ENCODE assay signal across 9 cellular contexts in the genomic region with DNA sequence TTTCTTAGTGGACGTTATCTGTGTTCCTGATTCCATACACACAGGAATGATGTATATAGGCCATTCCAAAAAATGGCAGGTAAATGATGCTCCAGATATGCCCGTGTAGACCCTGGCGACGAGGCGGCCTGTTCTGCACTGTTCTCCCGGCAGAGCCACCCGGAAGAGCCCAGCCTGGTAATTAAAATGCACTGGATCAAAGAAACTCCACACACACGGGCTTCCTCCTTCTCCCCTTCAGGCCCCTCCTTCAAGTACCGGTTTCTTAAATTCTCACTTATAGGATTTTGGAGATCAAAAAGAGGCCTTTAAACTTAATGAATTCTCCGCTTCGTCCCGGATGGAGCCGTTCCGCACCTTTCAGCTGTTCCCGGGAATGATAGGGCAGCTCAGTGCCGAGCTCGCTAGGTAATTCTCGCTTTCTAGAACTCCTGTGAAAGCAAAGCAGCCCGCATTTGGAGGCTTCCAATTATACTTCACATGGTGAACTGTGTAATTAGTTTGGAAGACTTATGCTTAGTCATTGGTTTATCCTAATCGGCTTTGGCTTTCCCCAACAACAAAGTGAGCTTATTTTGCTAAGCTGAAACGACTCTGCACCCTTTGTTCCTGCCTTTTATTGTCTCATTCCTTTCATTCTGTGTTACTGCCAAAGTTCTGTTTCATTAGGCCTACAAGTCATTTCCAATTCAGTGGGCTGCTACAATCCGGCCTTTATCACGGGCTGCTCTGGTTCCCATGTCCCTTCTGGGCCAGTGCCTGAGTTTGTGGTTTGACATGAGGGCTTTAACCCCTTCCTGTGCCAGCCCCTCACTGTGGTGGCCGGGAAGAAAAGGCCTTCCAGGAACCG.
DNase-seq lines count a peak whose midpoint lies in the region; ATAC-seq and TF ChIP-seq lines count a peak whose summit lies in the region.
"Had no signal": no experiment of that assay in that cellular context is flagged by ENCODE, and none has a peak within 500 bp of the region (broad histone marks: within the 10 kb centered on the region; RNA-seq: fewer than 3 reads in every experiment).

No MANE protein-coding gene starts in this region.

- H3K36me3 ChIP-seq in Karpas-422 (ENCODE audit: insufficient read depth, low read length) (peaks cover 18% of the 10 kb centered on the region; the same call in 1 of the 2 replicates), brain microvascular endothelial cell (replicated peaks) (no peaks in the 10 kb centered on the region), vagina (peaks cover 0 to 3% of the 10 kb centered on the region in 2 donors)
- peaks cover 0 to 23% (median 0%) of the 10 kb centered on the region in 3 experiments for H3K36me3 ChIP-seq in naive thymus-derived CD4-positive, alpha-beta T cell (ENCODE audit: control insufficient read depth in 2 of 3, insufficient read depth in 3 of 3, low read length in 3 of 3)
- H3K36me3 ChIP-seq in effector memory CD4-positive, alpha-beta T cell (ENCODE audit: control insufficient read depth, insufficient read depth, low read length) = peaks cover 8% of the 10 kb centered on the region

- peak overlapping the region in 7 of 10 donors; percentile 13 to 64 (median 46) for H3K4me3 Mint-ChIP-seq in naive thymus-derived CD4-positive, alpha-beta T cell
- H3K4me3 Mint-ChIP-seq: activated naive CD4-positive, alpha-beta T cell treated with anti-CD3 and anti-CD28 coated beads, Interleukin-2, amount 50 U/mL, for 24 hours had no signal

- intact Hi-C loops in naive thymus-derived CD4-positive, alpha-beta T cell (cut with micrococcal nuclease) = loop anchor here in 1 of 2 donors (5.0 kb wide), 1 partner anchor 149 kb away; the partner anchor contains the start of gene MSI2
- intact Hi-C loops in vagina (cut with DNase I) = no loop called here

- H3K27me3 Mint-ChIP-seq in naive thymus-derived CD4-positive, alpha-beta T cell = no peaks in the 10 kb centered on the region
- H3K27me3 Mint-ChIP-seq: activated naive CD4-positive, alpha-beta T cell treated with anti-CD3 and anti-CD28 coated beads, Interleukin-2, amount 50 U/mL, for 24 hours had no signal

- no peak overlapping the region for H3K9ac ChIP-seq in Karpas-422 (ENCODE audit: low read length)

- DNase-seq in Karpas-422 (no peak), ecto neural progenitor cell (ENCODE audit: low spot score) (peak; percentile 91), brain microvascular endothelial cell (no peak), vagina (ENCODE audit: extremely low spot score in 2 of 2) (no peak)
- DNase-seq in naive thymus-derived CD4-positive, alpha-beta T cell = no peak
- DNase-seq in effector memory CD4-positive, alpha-beta T cell = no peak

- H3K27ac ChIP-seq in C4-2B (peak overlapping the region; percentile 90), Karpas-422 (ENCODE audit: low read length) (peak overlapping the region; percentile 72), brain microvascular endothelial cell (no peak overlapping the region), vagina (no peak overlapping the region)
- no peak overlapping the region for H3K27ac ChIP-seq in naive thymus-derived CD4-positive, alpha-beta T cell (ENCODE audit: low read depth, low read length)
- no peak overlapping the region for H3K27ac ChIP-seq in effector memory CD4-positive, alpha-beta T cell (ENCODE audit: insufficient read depth, low read length, poor library complexity, severe bottlenecking)

- H3K36me3 Mint-ChIP-seq in naive thymus-derived CD4-positive, alpha-beta T cell = peaks cover 3 to 44% (median 18%) of the 10 kb centered on the region in 5 donors

- H3K9me2 ChIP-seq in Karpas-422 (replicated peaks; ENCODE audit: insufficient read depth, low read length) = no peaks in the 10 kb centered on the region

- H4K20me1 ChIP-seq in Karpas-422 (ENCODE audit: insufficient read depth, low read depth, low read length) = no peaks in the 10 kb centered on the region

- CTCF ChIA-PET in naive thymus-derived CD4-positive, alpha-beta T cell (lab: Charles Lee) = no interaction called here

- H3K79me2 ChIP-seq in Karpas-422 (ENCODE audit: low read length) = peaks cover 96% of the 10 kb centered on the region

- TF ChIP-seq POLR2A in vagina (IDR thresholded peaks at IDR 0.05) = no peak

- H3K9me3 ChIP-seq in Karpas-422 (ENCODE audit: low read length) (no peaks in the 10 kb centered on the region), vagina (no peaks in the 10 kb centered on the region)
- H3K9me3 ChIP-seq in naive thymus-derived CD4-positive, alpha-beta T cell (ENCODE audit: control insufficient read depth in 2 of 3, low read length in 3 of 3) = no peaks in the 10 kb centered on the region
- H3K9me3 ChIP-seq in effector memory CD4-positive, alpha-beta T cell (ENCODE audit: control insufficient read depth, low read length) = no peaks in the 10 kb centered on the region

- H3K4me3 ChIP-seq in Karpas-422 (ENCODE audit: low read length) (no peak overlapping the region), brain microvascular endothelial cell (ENCODE audit: low read depth, low read length) (no peak overlapping the region), vagina (no peak overlapping the region)
- no peak overlapping the region for H3K4me3 ChIP-seq in naive thymus-derived CD4-positive, alpha-beta T cell (ENCODE audit: low read length)
- H3K4me3 ChIP-seq in effector memory CD4-positive, alpha-beta T cell (ENCODE audit: insufficient read depth, low read depth, low read length, poor library complexity, severe bottlenecking) = no peak overlapping the region

- H3K4me1 Mint-ChIP-seq in naive thymus-derived CD4-positive, alpha-beta T cell = peaks cover 40 to 81% (median 54%) of the 10 kb centered on the region in 7 donors

- ATAC-seq in naive thymus-derived CD4-positive, alpha-beta T cell = no peak
- ATAC-seq in HG03280 (IDR thresholded peaks at IDR 0.05; ENCODE audit: unreplicated experiment) = no peak

- H3K27me3 ChIP-seq in Karpas-422 (ENCODE audit: low read length) (no peaks in the 10 kb centered on the region), brain microvascular endothelial cell (replicated peaks) (no peaks in the 10 kb centered on the region), vagina (no peaks in the 10 kb centered on the region)
- no peaks in the 10 kb centered on the region for H3K27me3 ChIP-seq in naive thymus-derived CD4-positive, alpha-beta T cell (ENCODE audit: control insufficient read depth in 2 of 2, insufficient read depth in 2 of 2, low read length in 2 of 2)
- no peaks in the 10 kb centered on the region for H3K27me3 ChIP-seq in effector memory CD4-positive, alpha-beta T cell (replicated peaks; ENCODE audit: control insufficient read depth, insufficient read depth, low read length, poor library complexity, severe bottlenecking)

- no peak overlapping the region for H3K4me2 ChIP-seq in Karpas-422 (ENCODE audit: low read depth, low read length, poor library complexity, severe bottlenecking)

- in situ Hi-C loops in brain microvascular endothelial cell (cut with HindIII; ENCODE audit: low pct_ligation_motif_present, low sequenced_read_pairs) = no loop called here

- POLR2A ChIA-PET in naive thymus-derived CD4-positive, alpha-beta T cell (lab: Charles Lee) = no interaction called here

- no peak overlapping the region for H2AFZ ChIP-seq in Karpas-422 (ENCODE audit: low read length)

- H3K4me1 ChIP-seq in Karpas-422 (ENCODE audit: low read length) (peaks cover 91% of the 10 kb centered on the region), vagina (peaks cover 18% of the 10 kb centered on the region)
- H3K4me1 ChIP-seq in naive thymus-derived CD4-positive, alpha-beta T cell (ENCODE audit: control insufficient read depth in 2 of 2, insufficient read depth in 2 of 2, low read length in 2 of 2) = peaks cover 0 to 17% of the 10 kb centered on the region in 2 donors
- H3K4me1 ChIP-seq in effector memory CD4-positive, alpha-beta T cell (ENCODE audit: control insufficient read depth, insufficient read depth, low read length, poor library complexity, severe bottlenecking) = no peaks in the 10 kb centered on the region

- peak overlapping the region in 6 of 9 donors; percentile 39 to 73 (median 56) for H3K27ac Mint-ChIP-seq in naive thymus-derived CD4-positive, alpha-beta T cell

- TF ChIP-seq CTCF in C4-2B (conservative IDR thresholded peaks at IDR 0.05) = no peak
- no peak for TF ChIP-seq CTCF in brain microvascular endothelial cell (IDR thresholded peaks at IDR 0.05; ENCODE audit: low read depth, low read length, missing control alignments)
- no peak for TF ChIP-seq CTCF in vagina (IDR thresholded peaks at IDR 0.05)

- H3K9me3 Mint-ChIP-seq in naive thymus-derived CD4-positive, alpha-beta T cell = no peaks in the 10 kb centered on the region
- H3K9me3 Mint-ChIP-seq: activated naive CD4-positive, alpha-beta T cell treated with anti-CD3 and anti-CD28 coated beads, Interleukin-2, amount 50 U/mL, for 24 hours had no signal

Comparison
In these comparisons a context has a peak if more than half of its experiments do, and no peak if none do; other contexts are left out.
1. H3K27ac ChIP-seq: peak in C4-2B (single experiment) and Karpas-422 (single experiment); none in naive thymus-derived CD4-positive, alpha-beta T cell (single experiment), brain microvascular endothelial cell (single experiment), effector memory CD4-positive, alpha-beta T cell (single experiment) and vagina (single experiment).